In genomic region chr1:31579374-31579773, GRCh38 we compare ENCODE assay signal across 13 cellular contexts. TPM values are rescaled to one million over a fixed set of nuclear protein-coding genes. Genes with fewer than 3 reads are reported as not detected.
DNase-seq lines count a peak whose midpoint lies in the region; ATAC-seq and TF ChIP-seq lines count a peak whose summit lies in the region.
"Had no signal": no experiment of that assay in that cellular context is flagged by ENCODE, and none has a peak within 500 bp of the region (broad histone marks: within the 10 kb centered on the region; RNA-seq: fewer than 3 reads in every experiment).

No MANE protein-coding gene starts in this region.

- ATAC-seq in GM21447 (IDR thresholded peaks at IDR 0.05; ENCODE audit: unreplicated experiment): no peak
- ATAC-seq: CD8-positive, alpha-beta T cell had no signal

- H3K4me1 Mint-ChIP-seq in activated T-helper 1 cell treated with anti-CD3 and anti-CD28 coated beads, Interleukin-12 subunit alpha, Interleukin-12 subunit beta, Interleukin-2, Interleukin-4 antibody, amounts not matched to agents 30 ng/mL and 10 ng/mL and 1 ng/mL, durations not matched to agents 14 hours and 24 hours and 36 hours (ENCODE audit: low read depth): no peaks in the 10 kb centered on the region
- H3K4me1 Mint-ChIP-seq in activated CD4-positive, alpha-beta T cell treated with anti-CD3 and anti-CD28 coated beads, Interleukin-2, amount 10 ng/mL, durations not matched to agents 7 days and 5 days: peaks cover 3% of the 10 kb centered on the region
- H3K4me1 Mint-ChIP-seq: activated naive CD8-positive, alpha-beta T cell treated with anti-CD3 and anti-CD28 coated beads, Interleukin-2, amount 10 ng/mL, durations not matched to agents 7 days and 5 days had no signal

- CTCF ChIA-PET in HEK293T (lab: Yijun Ruan, JAX): interaction anchor here (0.6 to 1.0 kb wide), 2 partner anchors 8 to 61 kb away, joined by 3 to 4 read pairs; no protein-coding TSS in a partner anchor
- CTCF ChIA-PET in activated CD4-positive, alpha-beta T cell treated with anti-CD3 and anti-CD28 coated beads, Interleukin-2, amount 10 ng/mL, durations not matched to agents 7 days and 5 days (lab: Charles Lee): no interaction called here

- H3K4me2 ChIP-seq in smooth muscle cell: peak overlapping the region; percentile 64

- no peaks in the 10 kb centered on the region for H3K27me3 ChIP-seq in liver (ENCODE audit: control insufficient read depth in 4 of 4, insufficient read depth in 4 of 4, low read length in 3 of 4)
- no peaks in the 10 kb centered on the region for H3K27me3 ChIP-seq in smooth muscle cell (ENCODE audit: low read depth)

- H3K4me3 ChIP-seq in liver (ENCODE audit: low read depth in 1 of 3, low read length in 3 of 3): no peak overlapping the region
- no peak overlapping the region for H3K4me3 ChIP-seq in smooth muscle cell

- no peak overlapping the region for H3K9ac ChIP-seq in liver (ENCODE audit: low read depth in 1 of 2, low read length in 2 of 2)
- no peak overlapping the region for H3K9ac ChIP-seq in smooth muscle cell (ENCODE audit: low read depth)

- peak; percentile 7 for DNase-seq in HEK293T (ENCODE audit: extremely low spot score)
- peak; percentile 72 for DNase-seq in dermis blood vessel endothelial cell
- no peak for DNase-seq in smooth muscle cell (lab: John Stamatoyannopoulos, UW; ENCODE audit: unreplicated experiment)
- no peak for DNase-seq in activated CD4-positive, alpha-beta T cell treated with anti-CD3 and anti-CD28 coated beads for 48 hours
- DNase-seq in activated T-helper 1 cell treated with anti-CD3 and anti-CD28 coated beads, Interleukin-12 subunit alpha, Interleukin-12 subunit beta, Interleukin-2, Interleukin-4 antibody, amounts not matched to agents 30 ng/mL and 10 ng/mL and 1 ng/mL, durations not matched to agents 14 hours and 24 hours and 36 hours (ENCODE audit: low spot score): no peak
- DNase-seq in activated CD4-positive, alpha-beta T cell treated with anti-CD3 and anti-CD28 coated beads, Interleukin-2, amount 10 ng/mL, durations not matched to agents 7 days and 5 days: no peak
- DNase-seq: activated naive CD8-positive, alpha-beta T cell treated with anti-CD3 and anti-CD28 coated beads, Interleukin-2, amount 10 ng/mL, durations not matched to agents 7 days and 5 days; CD8-positive, alpha-beta T cell; NCI-H526; SW 1271 had no signal

- no peak overlapping the region for H3K4me3 Mint-ChIP-seq in activated T-helper 1 cell treated with anti-CD3 and anti-CD28 coated beads, Interleukin-12 subunit alpha, Interleukin-12 subunit beta, Interleukin-2, Interleukin-4 antibody, amounts not matched to agents 30 ng/mL and 10 ng/mL and 1 ng/mL, durations not matched to agents 14 hours and 24 hours and 36 hours
- no peak overlapping the region for H3K4me3 Mint-ChIP-seq in activated CD4-positive, alpha-beta T cell treated with anti-CD3 and anti-CD28 coated beads, Interleukin-2, amount 10 ng/mL, durations not matched to agents 7 days and 5 days
- H3K4me3 Mint-ChIP-seq: activated naive CD8-positive, alpha-beta T cell treated with anti-CD3 and anti-CD28 coated beads, Interleukin-2, amount 10 ng/mL, durations not matched to agents 7 days and 5 days; CD8-positive, alpha-beta T cell had no signal

- H3K4me1 ChIP-seq in liver (ENCODE audit: control insufficient read depth in 4 of 4, insufficient read depth in 4 of 4, low read length in 3 of 4) (peaks cover 0 to 33% (median 6%) of the 10 kb centered on the region in 4 donors), smooth muscle cell (ENCODE audit: low read depth) (peaks cover 9% of the 10 kb centered on the region)

- 80% methylated on average over 5 of the region's 5 CpGs for WGBS in liver
- 65% methylated on average over 5 of the region's 5 CpGs for WGBS in smooth muscle cell (ENCODE audit: low lambda C conversion rate)

- intact Hi-C loops in activated T-helper 1 cell treated with anti-CD3 and anti-CD28 coated beads, Interleukin-12 subunit alpha, Interleukin-12 subunit beta, Interleukin-2, Interleukin-4 antibody, amounts not matched to agents 30 ng/mL and 10 ng/mL and 1 ng/mL, durations not matched to agents 14 hours and 24 hours and 36 hours (cut with micrococcal nuclease): no loop called here

- POLR2A ChIA-PET in HEK293T (lab: Yijun Ruan, JAX): no interaction called here
- POLR2A ChIA-PET in activated CD4-positive, alpha-beta T cell treated with anti-CD3 and anti-CD28 coated beads, Interleukin-2, amount 10 ng/mL, durations not matched to agents 7 days and 5 days (lab: Charles Lee): no interaction called here

- H3K27ac ChIP-seq in liver (ENCODE audit: low read depth in 1 of 2, low read length in 2 of 2) (peak overlapping the region; percentile 69 to 81), smooth muscle cell (ENCODE audit: low read depth) (peak overlapping the region; percentile 53)

- H4K20me1 ChIP-seq in smooth muscle cell (ENCODE audit: low read depth): no peaks in the 10 kb centered on the region

- H3K36me3 ChIP-seq in liver (ENCODE audit: control insufficient read depth in 4 of 4, insufficient read depth in 3 of 4, low read depth in 1 of 4, low read length in 3 of 4) (no peaks in the 10 kb centered on the region), smooth muscle cell (ENCODE audit: low read depth) (no peaks in the 10 kb centered on the region)

- peaks cover 4% of the 10 kb centered on the region for H3K79me2 ChIP-seq in smooth muscle cell (ENCODE audit: low read depth)

- H3K9me3 ChIP-seq in liver (ENCODE audit: control insufficient read depth in 4 of 4, low read length in 3 of 4): no peaks in the 10 kb centered on the region
- no peaks in the 10 kb centered on the region for H3K9me3 ChIP-seq in smooth muscle cell (replicated peaks; ENCODE audit: low read depth)

- no peaks in the 10 kb centered on the region for H3K36me3 Mint-ChIP-seq in activated T-helper 1 cell treated with anti-CD3 and anti-CD28 coated beads, Interleukin-12 subunit alpha, Interleukin-12 subunit beta, Interleukin-2, Interleukin-4 antibody, amounts not matched to agents 30 ng/mL and 10 ng/mL and 1 ng/mL, durations not matched to agents 14 hours and 24 hours and 36 hours (ENCODE audit: low read depth)
- no peaks in the 10 kb centered on the region for H3K36me3 Mint-ChIP-seq in activated CD4-positive, alpha-beta T cell treated with anti-CD3 and anti-CD28 coated beads, Interleukin-2, amount 10 ng/mL, durations not matched to agents 7 days and 5 days (ENCODE audit: low read depth)
- H3K36me3 Mint-ChIP-seq: activated naive CD8-positive, alpha-beta T cell treated with anti-CD3 and anti-CD28 coated beads, Interleukin-2, amount 10 ng/mL, durations not matched to agents 7 days and 5 days; CD8-positive, alpha-beta T cell had no signal

- no peaks in the 10 kb centered on the region for H3K9me3 Mint-ChIP-seq in activated T-helper 1 cell treated with anti-CD3 and anti-CD28 coated beads, Interleukin-12 subunit alpha, Interleukin-12 subunit beta, Interleukin-2, Interleukin-4 antibody, amounts not matched to agents 30 ng/mL and 10 ng/mL and 1 ng/mL, durations not matched to agents 14 hours and 24 hours and 36 hours
- no peaks in the 10 kb centered on the region for H3K9me3 Mint-ChIP-seq in activated CD4-positive, alpha-beta T cell treated with anti-CD3 and anti-CD28 coated beads, Interleukin-2, amount 10 ng/mL, durations not matched to agents 7 days and 5 days
- H3K9me3 Mint-ChIP-seq: activated naive CD8-positive, alpha-beta T cell treated with anti-CD3 and anti-CD28 coated beads, Interleukin-2, amount 10 ng/mL, durations not matched to agents 7 days and 5 days; CD8-positive, alpha-beta T cell had no signal

- H3K27me3 Mint-ChIP-seq in activated T-helper 1 cell treated with anti-CD3 and anti-CD28 coated beads, Interleukin-12 subunit alpha, Interleukin-12 subunit beta, Interleukin-2, Interleukin-4 antibody, amounts not matched to agents 30 ng/mL and 10 ng/mL and 1 ng/mL, durations not matched to agents 14 hours and 24 hours and 36 hours (ENCODE audit: insufficient read depth): no peaks in the 10 kb centered on the region
- no peaks in the 10 kb centered on the region for H3K27me3 Mint-ChIP-seq in activated CD4-positive, alpha-beta T cell treated with anti-CD3 and anti-CD28 coated beads, Interleukin-2, amount 10 ng/mL, durations not matched to agents 7 days and 5 days

- H3F3A ChIP-seq in smooth muscle cell (ENCODE audit: low read depth): peaks cover 6% of the 10 kb centered on the region

- TF ChIP-seq RAD21 in liver (IDR thresholded peaks at IDR 0.05): no peak

- no peak overlapping the region for H3K27ac Mint-ChIP-seq in activated T-helper 1 cell treated with anti-CD3 and anti-CD28 coated beads, Interleukin-12 subunit alpha, Interleukin-12 subunit beta, Interleukin-2, Interleukin-4 antibody, amounts not matched to agents 30 ng/mL and 10 ng/mL and 1 ng/mL, durations not matched to agents 14 hours and 24 hours and 36 hours
- no peak overlapping the region for H3K27ac Mint-ChIP-seq in activated CD4-positive, alpha-beta T cell treated with anti-CD3 and anti-CD28 coated beads, Interleukin-2, amount 10 ng/mL, durations not matched to agents 7 days and 5 days
- H3K27ac Mint-ChIP-seq: activated naive CD8-positive, alpha-beta T cell treated with anti-CD3 and anti-CD28 coated beads, Interleukin-2, amount 10 ng/mL, durations not matched to agents 7 days and 5 days; CD8-positive, alpha-beta T cell had no signal

- H2AFZ ChIP-seq in smooth muscle cell (ENCODE audit: low read depth): no peak overlapping the region

- no peak for TF ChIP-seq CTCF in liver (IDR thresholded peaks at IDR 0.05; ENCODE audit: low read depth, low read length, missing input control)
- no peak for TF ChIP-seq CTCF in smooth muscle cell (IDR thresholded peaks at IDR 0.05; ENCODE audit: borderline replicate concordance, insufficient read depth, poor library complexity, severe bottlenecking)

RNA-seq across cellular contexts. Expression of gene TINAGL1, which starts 3.1 kb away (rescaled TPM):
- 418 and 719 TPM in 2 replicates for total RNA-seq in dermis blood vessel endothelial cell
- total RNA-seq in liver: 10 to 100 TPM; 16.1 to 52.9 TPM
- 10 to 100 TPM in 1 of 2 donors, 1 to 10 TPM in 1; 8.7 to 35.0 TPM for polyA plus RNA-seq in liver
- total RNA-seq in smooth muscle cell: 142 and 148 TPM in 2 replicates
- polyA plus RNA-seq in smooth muscle cell: 40.9 and 219 TPM in 2 replicates
- not detected in 2 replicates for total RNA-seq in activated T-helper 1 cell treated with anti-CD3 and anti-CD28 coated beads, Interleukin-12 subunit alpha, Interleukin-12 subunit beta, Interleukin-2, Interleukin-4 antibody, amounts not matched to agents 30 ng/mL and 10 ng/mL and 1 ng/mL, durations not matched to agents 14 hours and 24 hours and 36 hours
- total RNA-seq in activated CD4-positive, alpha-beta T cell treated with anti-CD3 and anti-CD28 coated beads, Interleukin-2, amount 10 ng/mL, durations not matched to agents 7 days and 5 days: not detected
- total RNA-seq: activated CD8-positive, alpha-beta memory T cell treated with anti-CD3 and anti-CD28 coated beads for 36 hours; activated naive CD8-positive, alpha-beta T cell treated with anti-CD3 and anti-CD28 coated beads, Interleukin-2, amount 10 ng/mL, durations not matched to agents 7 days and 5 days; CD8-positive, alpha-beta T cell had no signal

RNA-seq across cellular contexts. Expression of gene HCRTR1, which starts 38.1 kb away (rescaled TPM):
- 1.2 and 4.6 TPM in 2 replicates for total RNA-seq in dermis blood vessel endothelial cell
- total RNA-seq in liver: not detected
- under 1 TPM in 1 of 2 donors, not detected in 1; 0.06 TPM for polyA plus RNA-seq in liver
- 2.0 TPM in 1 of 2 replicates, not detected in the other for total RNA-seq in smooth muscle cell
- polyA plus RNA-seq in smooth muscle cell: 0.19 TPM in 1 of 2 replicates, not detected in the other
- total RNA-seq in activated T-helper 1 cell treated with anti-CD3 and anti-CD28 coated beads, Interleukin-12 subunit alpha, Interleukin-12 subunit beta, Interleukin-2, Interleukin-4 antibody, amounts not matched to agents 30 ng/mL and 10 ng/mL and 1 ng/mL, durations not matched to agents 14 hours and 24 hours and 36 hours: not detected in 2 replicates
- not detected for total RNA-seq in activated CD4-positive, alpha-beta T cell treated with anti-CD3 and anti-CD28 coated beads, Interleukin-2, amount 10 ng/mL, durations not matched to agents 7 days and 5 days
- total RNA-seq: activated CD8-positive, alpha-beta memory T cell treated with anti-CD3 and anti-CD28 coated beads for 36 hours; activated naive CD8-positive, alpha-beta T cell treated with anti-CD3 and anti-CD28 coated beads, Interleukin-2, amount 10 ng/mL, durations not matched to agents 7 days and 5 days; CD8-positive, alpha-beta T cell had no signal

Comparison
In these comparisons a context has a peak if more than half of its experiments do, and no peak if none do; other contexts are left out.
1. DNase-seq: peak in HEK293T (single experiment) and dermis blood vessel endothelial cell (single experiment); none in smooth muscle cell (single experiment), activated CD4-positive, alpha-beta T cell treated with anti-CD3 and anti-CD28 coated beads for 48 hours (single experiment), activated T-helper 1 cell treated with anti-CD3 and anti-CD28 coated beads, Interleukin-12 subunit alpha, Interleukin-12 subunit beta, Interleukin-2, Interleukin-4 antibody, amounts not matched to agents 30 ng/mL and 10 ng/mL and 1 ng/mL, durations not matched to agents 14 hours and 24 hours and 36 hours (single experiment) and activated CD4-positive, alpha-beta T cell treated with anti-CD3 and anti-CD28 coated beads, Interleukin-2, amount 10 ng/mL, durations not matched to agents 7 days and 5 days (single experiment).
2. RNA of gene TINAGL1, which starts 3.1 kb away (total RNA-seq): 418 to 719 TPM in dermis blood vessel endothelial cell, 142 to 148 TPM in smooth muscle cell and 16.1 to 52.9 TPM in liver; not detected in activated T-helper 1 cell treated with anti-CD3 and anti-CD28 coated beads, Interleukin-12 subunit alpha, Interleukin-12 subunit beta, Interleukin-2, Interleukin-4 antibody, amounts not matched to agents 30 ng/mL and 10 ng/mL and 1 ng/mL, durations not matched to agents 14 hours and 24 hours and 36 hours and not detected in activated CD4-positive, alpha-beta T cell treated with anti-CD3 and anti-CD28 coated beads, Interleukin-2, amount 10 ng/mL, durations not matched to agents 7 days and 5 days; every median in the first group is over 10 times any median in the second.